ENCODE assay signal across 1 cellular context in the genomic region with DNA sequence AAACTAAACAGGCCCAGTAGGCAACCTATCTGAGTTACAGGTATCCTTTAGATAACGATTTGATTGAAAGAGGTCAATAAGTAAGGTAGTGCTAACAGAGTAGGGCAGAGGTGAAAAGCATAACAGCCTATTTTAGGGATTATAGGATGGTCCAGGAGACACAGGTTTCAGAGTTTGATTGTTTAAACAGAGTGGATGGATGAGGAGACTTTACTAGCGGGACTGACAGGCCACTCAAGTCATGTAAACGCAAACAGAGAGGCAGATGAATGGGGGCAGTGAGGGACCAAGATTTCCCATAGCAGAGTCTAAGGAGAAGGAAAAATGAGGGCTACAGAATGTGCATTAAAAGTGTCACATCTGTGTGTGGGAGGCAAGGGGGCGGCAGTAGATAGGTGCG.
A peak's percentile ranks its signal among the peaks of the same experiment; 100 is the strongest.
TF ChIP-seq lines count a peak whose summit lies in the region.

No MANE protein-coding gene starts in this region.

TF ChIP-seq in HepG2, 621 proteins besides CTCF, POLR2A, EP300 and RAD21 (continued from another document):
- TF ChIP-seq TGIF2 (CRISPR knock-in tag; IDR thresholded peaks at IDR 0.05) (0 out of 2 replicates have a peak, but pooled peaks have one; percentile 54), NFRKB (IDR thresholded peaks at IDR 0.05) (no peak), CHD2 (IDR thresholded peaks at IDR 0.05; ENCODE audit: low read depth, low read length) (no peak), POLR2AphosphoS5 (IDR thresholded peaks at IDR 0.05; ENCODE audit: low read depth, low read length) (peak; percentile 38; the same call in 1 of the 2 replicates), PPARG (CRISPR knock-in tag; conservative IDR thresholded peaks at IDR 0.05) (0 out of 2 replicates have a peak, but pooled peaks have one; percentile 53), SP1 (IDR thresholded peaks at IDR 0.05) (no peak), SP1 (CRISPR knock-in tag; IDR thresholded peaks at IDR 0.05) (no peak), SAP130 (CRISPR knock-in tag; IDR thresholded peaks at IDR 0.05; ENCODE audit: low read depth) (peak; percentile 26; the same call in 1 of the 2 replicates), ZNF772 (CRISPR knock-in tag; IDR thresholded peaks at IDR 0.05) (peak; percentile 24; the same call in 1 of the 2 replicates), RBAK (CRISPR knock-in tag; IDR thresholded peaks at IDR 0.05) (no peak), ZNF44 (CRISPR knock-in tag; IDR thresholded peaks at IDR 0.05) (no peak)
- TF ChIP-seq, protein P1, sequence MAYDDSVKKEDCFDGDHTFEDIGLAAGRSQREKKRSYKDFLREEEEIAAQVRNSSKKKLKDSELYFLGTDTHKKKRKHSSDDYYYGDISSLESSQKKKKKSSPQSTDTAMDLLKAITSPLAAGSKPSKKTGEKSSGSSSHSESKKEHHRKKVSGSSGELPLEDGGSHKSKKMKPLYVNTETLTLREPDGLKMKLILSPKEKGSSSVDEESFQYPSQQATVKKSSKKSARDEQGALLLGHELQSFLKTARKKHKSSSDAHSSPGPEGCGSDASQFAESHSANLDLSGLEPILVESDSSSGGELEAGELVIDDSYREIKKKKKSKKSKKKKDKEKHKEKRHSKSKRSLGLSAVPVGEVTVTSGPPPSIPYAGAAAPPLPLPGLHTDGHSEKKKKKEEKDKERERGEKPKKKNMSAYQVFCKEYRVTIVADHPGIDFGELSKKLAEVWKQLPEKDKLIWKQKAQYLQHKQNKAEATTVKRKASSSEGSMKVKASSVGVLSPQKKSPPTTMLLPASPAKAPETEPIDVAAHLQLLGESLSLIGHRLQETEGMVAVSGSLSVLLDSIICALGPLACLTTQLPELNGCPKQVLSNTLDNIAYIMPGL (CRISPR knock-in tag; IDR thresholded peaks at IDR 0.05; ENCODE audit: borderline replicate concordance in 1 of 2, low read depth in 1 of 2): peak in 1 of 2 experiments; percentile 25; a peak in 1 of 4 replicates
- TF ChIP-seq, protein P2, sequence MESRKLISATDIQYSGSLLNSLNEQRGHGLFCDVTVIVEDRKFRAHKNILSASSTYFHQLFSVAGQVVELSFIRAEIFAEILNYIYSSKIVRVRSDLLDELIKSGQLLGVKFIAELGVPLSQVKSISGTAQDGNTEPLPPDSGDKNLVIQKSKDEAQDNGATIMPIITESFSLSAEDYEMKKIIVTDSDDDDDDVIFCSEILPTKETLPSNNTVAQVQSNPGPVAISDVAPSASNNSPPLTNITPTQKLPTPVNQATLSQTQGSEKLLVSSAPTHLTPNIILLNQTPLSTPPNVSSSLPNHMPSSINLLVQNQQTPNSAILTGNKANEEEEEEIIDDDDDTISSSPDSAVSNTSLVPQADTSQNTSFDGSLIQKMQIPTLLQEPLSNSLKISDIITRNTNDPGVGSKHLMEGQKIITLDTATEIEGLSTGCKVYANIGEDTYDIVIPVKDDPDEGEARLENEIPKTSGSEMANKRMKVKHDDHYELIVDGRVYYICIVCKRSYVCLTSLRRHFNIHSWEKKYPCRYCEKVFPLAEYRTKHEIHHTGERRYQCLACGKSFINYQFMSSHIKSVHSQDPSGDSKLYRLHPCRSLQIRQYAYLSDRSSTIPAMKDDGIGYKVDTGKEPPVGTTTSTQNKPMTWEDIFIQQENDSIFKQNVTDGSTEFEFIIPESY (CRISPR knock-in tag; IDR thresholded peaks at IDR 0.05): peak; percentile 81
- TF ChIP-seq, protein P3, sequence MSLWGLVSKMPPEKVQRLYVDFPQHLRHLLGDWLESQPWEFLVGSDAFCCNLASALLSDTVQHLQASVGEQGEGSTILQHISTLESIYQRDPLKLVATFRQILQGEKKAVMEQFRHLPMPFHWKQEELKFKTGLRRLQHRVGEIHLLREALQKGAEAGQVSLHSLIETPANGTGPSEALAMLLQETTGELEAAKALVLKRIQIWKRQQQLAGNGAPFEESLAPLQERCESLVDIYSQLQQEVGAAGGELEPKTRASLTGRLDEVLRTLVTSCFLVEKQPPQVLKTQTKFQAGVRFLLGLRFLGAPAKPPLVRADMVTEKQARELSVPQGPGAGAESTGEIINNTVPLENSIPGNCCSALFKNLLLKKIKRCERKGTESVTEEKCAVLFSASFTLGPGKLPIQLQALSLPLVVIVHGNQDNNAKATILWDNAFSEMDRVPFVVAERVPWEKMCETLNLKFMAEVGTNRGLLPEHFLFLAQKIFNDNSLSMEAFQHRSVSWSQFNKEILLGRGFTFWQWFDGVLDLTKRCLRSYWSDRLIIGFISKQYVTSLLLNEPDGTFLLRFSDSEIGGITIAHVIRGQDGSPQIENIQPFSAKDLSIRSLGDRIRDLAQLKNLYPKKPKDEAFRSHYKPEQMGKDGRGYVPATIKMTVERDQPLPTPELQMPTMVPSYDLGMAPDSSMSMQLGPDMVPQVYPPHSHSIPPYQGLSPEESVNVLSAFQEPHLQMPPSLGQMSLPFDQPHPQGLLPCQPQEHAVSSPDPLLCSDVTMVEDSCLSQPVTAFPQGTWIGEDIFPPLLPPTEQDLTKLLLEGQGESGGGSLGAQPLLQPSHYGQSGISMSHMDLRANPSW (CRISPR knock-in tag; IDR thresholded peaks at IDR 0.05; ENCODE audit: borderline replicate concordance): 0 out of 2 replicates have a peak, but pooled peaks have one; percentile 32
- TF ChIP-seq, protein P4, sequence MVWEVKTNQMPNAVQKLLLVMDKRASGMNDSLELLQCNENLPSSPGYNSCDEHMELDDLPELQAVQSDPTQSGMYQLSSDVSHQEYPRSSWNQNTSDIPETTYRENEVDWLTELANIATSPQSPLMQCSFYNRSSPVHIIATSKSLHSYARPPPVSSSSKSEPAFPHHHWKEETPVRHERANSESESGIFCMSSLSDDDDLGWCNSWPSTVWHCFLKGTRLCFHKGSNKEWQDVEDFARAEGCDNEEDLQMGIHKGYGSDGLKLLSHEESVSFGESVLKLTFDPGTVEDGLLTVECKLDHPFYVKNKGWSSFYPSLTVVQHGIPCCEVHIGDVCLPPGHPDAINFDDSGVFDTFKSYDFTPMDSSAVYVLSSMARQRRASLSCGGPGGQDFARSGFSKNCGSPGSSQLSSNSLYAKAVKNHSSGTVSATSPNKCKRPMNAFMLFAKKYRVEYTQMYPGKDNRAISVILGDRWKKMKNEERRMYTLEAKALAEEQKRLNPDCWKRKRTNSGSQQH (CRISPR knock-in tag; IDR thresholded peaks at IDR 0.05; ENCODE audit: low read depth): peak; percentile 56; the same call in 1 of the 2 replicates
- TF ChIP-seq, protein P5, sequence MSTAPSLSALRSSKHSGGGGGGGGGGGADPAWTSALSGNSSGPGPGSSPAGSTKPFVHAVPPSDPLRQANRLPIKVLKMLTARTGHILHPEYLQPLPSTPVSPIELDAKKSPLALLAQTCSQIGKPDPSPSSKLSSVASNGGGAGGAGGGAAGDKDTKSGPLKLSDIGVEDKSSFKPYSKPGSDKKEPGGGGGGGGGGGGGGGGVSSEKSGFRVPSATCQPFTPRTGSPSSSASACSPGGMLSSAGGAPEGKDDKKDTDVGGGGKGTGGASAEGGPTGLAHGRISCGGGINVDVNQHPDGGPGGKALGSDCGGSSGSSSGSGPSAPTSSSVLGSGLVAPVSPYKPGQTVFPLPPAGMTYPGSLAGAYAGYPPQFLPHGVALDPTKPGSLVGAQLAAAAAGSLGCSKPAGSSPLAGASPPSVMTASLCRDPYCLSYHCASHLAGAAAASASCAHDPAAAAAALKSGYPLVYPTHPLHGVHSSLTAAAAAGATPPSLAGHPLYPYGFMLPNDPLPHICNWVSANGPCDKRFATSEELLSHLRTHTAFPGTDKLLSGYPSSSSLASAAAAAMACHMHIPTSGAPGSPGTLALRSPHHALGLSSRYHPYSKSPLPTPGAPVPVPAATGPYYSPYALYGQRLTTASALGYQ (CRISPR knock-in tag; IDR thresholded peaks at IDR 0.05): no peak
